Comparison of ENCODE assay signal across 9 cellular contexts in genomic region chrX:14496674-14497073, GRCh38. TPM values are rescaled to one million over a fixed set of nuclear protein-coding genes. Genes with fewer than 3 reads are reported as not detected.
DNase-seq lines count a peak whose midpoint lies in the region; ATAC-seq and TF ChIP-seq lines count a peak whose summit lies in the region.
"Had no signal": no experiment of that assay in that cellular context is flagged by ENCODE, and none has a peak within 500 bp of the region (broad histone marks: within the 10 kb centered on the region; RNA-seq: fewer than 3 reads in every experiment).

No MANE protein-coding gene starts in this region.

- H3K9me3 ChIP-seq in SK-N-SH (no peaks in the 10 kb centered on the region), adipocyte (ENCODE audit: control insufficient read depth, low read length) (no peaks in the 10 kb centered on the region)

- TF ChIP-seq EP300 in SK-N-SH (IDR thresholded peaks at IDR 0.05; ENCODE audit: borderline replicate concordance in 1 of 2, low read depth in 1 of 2, low read length in 1 of 2) = no peak

- no peaks in the 10 kb centered on the region for H3K79me2 ChIP-seq in SK-N-SH (ENCODE audit: insufficient read depth)

- POLR2A ChIA-PET in SK-N-SH (lab: Yijun Ruan, JAX) = no interaction called here

- H3K4me3 ChIP-seq in SK-N-SH (ENCODE audit: low read depth in 2 of 2, low read length in 1 of 2) = peak overlapping the region in 1 of 2 experiments; percentile 10; a peak in 1 of 4 replicates
- peak overlapping the region; percentile 72 for H3K4me3 ChIP-seq in adipocyte (ENCODE audit: low read length)
- H3K4me3 ChIP-seq in skin epidermis = peak overlapping the region in 2 of 7 experiments; percentile 6 to 7

- H3K9ac ChIP-seq in SK-N-SH (no peak overlapping the region), adipocyte (ENCODE audit: low read length) (peak overlapping the region; percentile 58)

- DNase-seq in SK-N-SH = no peak
- DNase-seq in adipocyte (ENCODE audit: low read depth) = peak; percentile 4
- DNase-seq in H4 (ENCODE audit: low spot score) = no peak
- no peak for DNase-seq in RKO (ENCODE audit: low spot score)
- DNase-seq in COR-L47 (lab: John Stamatoyannopoulos, UW) = no peak

- no peak for TF ChIP-seq CTCF in SK-N-SH (IDR thresholded peaks at IDR 0.05)

- ATAC-seq in SK-N-SH treated with all-trans-retinoic acid at 6 μM for 48 hours = no peak
- ATAC-seq in HG02840 (IDR thresholded peaks at IDR 0.05; ENCODE audit: low FRiP score, unreplicated experiment) = peak; percentile 11

- H3K27ac ChIP-seq in SK-N-SH (ENCODE audit: low read depth in 2 of 2, low read length in 1 of 2) (no peak overlapping the region), skin epidermis (peak overlapping the region in 11 of 21 experiments; percentile 17 to 78 (median 49))

- H3K9me2 ChIP-seq in SK-N-SH = no peaks in the 10 kb centered on the region

- H2AFZ ChIP-seq in SK-N-SH (ENCODE audit: low read depth) = peak overlapping the region; percentile 19; the same call in 1 of the 2 replicates

- WGBS in SK-N-SH (ENCODE audit: low lambda C conversion rate) = 15% methylated on average over 3 of the region's 3 CpGs

- no peaks in the 10 kb centered on the region for H3F3A ChIP-seq in SK-N-SH (replicated peaks; ENCODE audit: insufficient read depth)

- peak overlapping the region; percentile 23 for H3K4me2 ChIP-seq in SK-N-SH

- H4K20me1 ChIP-seq in SK-N-SH (ENCODE audit: insufficient read depth) = no peaks in the 10 kb centered on the region

- CTCF ChIA-PET in SK-N-SH (lab: Yijun Ruan, JAX) = interaction anchor here (1.2 to 1.3 kb wide), 2 partner anchors 13 to 32 kb away, joined by 4 read pairs; partner anchors contain the start of gene GLRA2

- no peak for TF ChIP-seq RAD21 in SK-N-SH (IDR thresholded peaks at IDR 0.05; ENCODE audit: low read length)

- H3K4me1 ChIP-seq in SK-N-SH (ENCODE audit: control insufficient read depth in 1 of 2, insufficient read depth in 2 of 2, low read depth in 1 of 2, low read length in 1 of 2) = no peaks in the 10 kb centered on the region
- H3K4me1 ChIP-seq in adipocyte (ENCODE audit: control insufficient read depth, insufficient read depth, low read length) = peaks cover 6% of the 10 kb centered on the region

- H3K27me3 ChIP-seq in SK-N-SH (ENCODE audit: insufficient read depth) (no peaks in the 10 kb centered on the region), adipocyte (replicated peaks; ENCODE audit: control insufficient read depth, insufficient read depth, low read length) (peaks cover 4% of the 10 kb centered on the region)

- H3K36me3 ChIP-seq in SK-N-SH (replicated peaks in 1 of 2; ENCODE audit: control insufficient read depth in 1 of 2, insufficient read depth in 2 of 2, low read length in 1 of 2) (no peaks in the 10 kb centered on the region), adipocyte (ENCODE audit: control insufficient read depth, insufficient read depth, low read length, severe bottlenecking) (no peaks in the 10 kb centered on the region)

TF ChIP-seq in SK-N-SH, 30 proteins besides CTCF, POLR2A, EP300 and RAD21:
- no peak for TF ChIP-seq ELF1 (IDR thresholded peaks at IDR 0.05)

TF ChIP-seq in SK-N-SH treated with all-trans-retinoic acid at 6 μM for 48 hours, 23 proteins besides CTCF, POLR2A, EP300 and RAD21:
- TF ChIP-seq TCF4 (CRISPR knock-in tag; IDR thresholded peaks at IDR 0.05; ENCODE audit: borderline replicate concordance) (no peak), SNAI2 (CRISPR knock-in tag; IDR thresholded peaks at IDR 0.05) (no peak), ZFP30 (CRISPR knock-in tag; IDR thresholded peaks at IDR 0.05) (no peak), POU6F1 (CRISPR knock-in tag; IDR thresholded peaks at IDR 0.05; ENCODE audit: borderline replicate concordance, low read depth) (no peak), CSRNP3 (CRISPR knock-in tag; IDR thresholded peaks at IDR 0.05) (no peak), TSHZ2 (CRISPR knock-in tag; IDR thresholded peaks at IDR 0.05) (no peak), PPARA (CRISPR knock-in tag; IDR thresholded peaks at IDR 0.05; ENCODE audit: borderline replicate concordance) (no peak), ZNF70 (CRISPR knock-in tag; IDR thresholded peaks at IDR 0.05) (no peak), ZFP3 (CRISPR knock-in tag; IDR thresholded peaks at IDR 0.05) (no peak), RARB (CRISPR knock-in tag; IDR thresholded peaks at IDR 0.05) (no peak)

RNA-seq across cellular contexts. Expression of gene GLRA2, which starts 32.7 kb away (rescaled TPM):
- not detected in 2 replicates for polyA plus RNA-seq in SK-N-SH (2012; rRNA removed)
- polyA plus RNA-seq in SK-N-SH (2012; cell fraction: cytosol; rRNA removed) = not detected in 2 replicates
- not detected in 2 replicates for polyA plus RNA-seq in SK-N-SH (2012; cell fraction: nucleus; rRNA removed)
- not detected in 2 replicates for total RNA-seq in H4 (2014; rRNA removed; shearing (Covaris generic))
- total RNA-seq: T-helper 2 cell treated with Interferon-gamma antibody and Interleukin-4, amounts not matched to agents 100 ng/mL and 5 ng/mL, for 36 hours had no signal

Comparison
In these comparisons a context has a peak if more than half of its experiments do, and no peak if none do; other contexts are left out.
1. H3K27ac ChIP-seq: peak in skin epidermis (11 of 21); none in SK-N-SH (0 of 2).